Comparison of ENCODE assay signal across 21 cellular contexts in genomic region chr6:33911488-33911887, GRCh38.
"Had no signal": no experiment of that assay in that cellular context is flagged by ENCODE, and none has a peak within 500 bp of the region (broad histone marks: within the 10 kb centered on the region; RNA-seq: fewer than 3 reads in every experiment).

No MANE protein-coding gene starts in this region.

- H3K27ac ChIP-seq: body of pancreas, cardiac muscle cell, epithelial cell of prostate, gastroesophageal sphincter, left ventricle myocardium inferior, thoracic aorta had no signal

- H3K4me3 ChIP-seq: body of pancreas, cardiac muscle cell, gastroesophageal sphincter, left ventricle myocardium inferior, thoracic aorta had no signal

- DNase-seq: activated CD8-positive, alpha-beta memory T cell treated with anti-CD3 and anti-CD28 coated beads, Interleukin-2, amount 50 U/mL, for 48 hours; activated effector memory CD4-positive, alpha-beta T cell treated with Interleukin-2 at 50 U/mL for 16 hours; activated naive CD4-positive, alpha-beta T cell treated with anti-CD3 and anti-CD28 coated beads for 36 hours; activated naive CD8-positive, alpha-beta T cell treated with anti-CD3 and anti-CD28 coated beads, Interleukin-2, amount 50 U/mL, for 24 hours; activated T-cell treated with anti-CD3 and anti-CD28 coated beads, Interleukin-2, amount 50 U/mL, for 4 hours; head of caudate nucleus; hypothalamus; left ventricle myocardium inferior; occipital lobe; small intestine; stimulated activated CD4-positive, alpha-beta T cell treated with anti-CD3 and anti-CD28 coated beads, Interleukin-2, amount 100 ng/mL, for 24 hours; stimulated activated naive B cell treated with anti-CD40 and anti-IgM and Interleukin-4, amounts not matched to agents 10 μg/mL and 1 μg/mL and 100 μg/mL, for 72 hours; T-helper 1 cell had no signal

- H3K4me1 ChIP-seq: gastroesophageal sphincter, left ventricle myocardium inferior had no signal

- H3K36me3 ChIP-seq: cardiac muscle cell, gastroesophageal sphincter, left ventricle myocardium inferior, thoracic aorta had no signal

- H3K4me1 Mint-ChIP-seq: mesothelial cell of epicardium had no signal

- H3K9me3 ChIP-seq: body of pancreas, gastroesophageal sphincter, left ventricle myocardium inferior, thoracic aorta had no signal

- H3K36me3 Mint-ChIP-seq: mesothelial cell of epicardium; stimulated activated naive B cell treated with anti-CD40 and anti-IgM and Interleukin-4, amounts not matched to agents 10 μg/mL and 1 μg/mL and 100 μg/mL, for 72 hours; type B pancreatic cell had no signal

- H3K27me3 Mint-ChIP-seq: activated naive CD8-positive, alpha-beta T cell treated with anti-CD3 and anti-CD28 coated beads, Interleukin-2, amount 50 U/mL, for 24 hours had no signal

- H3K4me3 Mint-ChIP-seq: activated naive CD4-positive, alpha-beta T cell treated with anti-CD3 and anti-CD28 coated beads for 36 hours; activated naive CD8-positive, alpha-beta T cell treated with anti-CD3 and anti-CD28 coated beads, Interleukin-2, amount 50 U/mL, for 24 hours; activated T-cell treated with anti-CD3 and anti-CD28 coated beads, Interleukin-2, amount 50 U/mL, for 4 hours; mesothelial cell of epicardium; stimulated activated naive B cell treated with anti-CD40 and anti-IgM and Interleukin-4, amounts not matched to agents 10 μg/mL and 1 μg/mL and 100 μg/mL, for 72 hours; type B pancreatic cell had no signal

- H3K9me3 Mint-ChIP-seq: activated naive CD4-positive, alpha-beta T cell treated with anti-CD3 and anti-CD28 coated beads for 36 hours; activated naive CD8-positive, alpha-beta T cell treated with anti-CD3 and anti-CD28 coated beads, Interleukin-2, amount 50 U/mL, for 24 hours; activated T-cell treated with anti-CD3 and anti-CD28 coated beads, Interleukin-2, amount 50 U/mL, for 4 hours; mesothelial cell of epicardium; stimulated activated naive B cell treated with anti-CD40 and anti-IgM and Interleukin-4, amounts not matched to agents 10 μg/mL and 1 μg/mL and 100 μg/mL, for 72 hours; type B pancreatic cell had no signal

- H3K27me3 ChIP-seq: body of pancreas, gastroesophageal sphincter had no signal

- H3K27ac Mint-ChIP-seq: activated naive CD4-positive, alpha-beta T cell treated with anti-CD3 and anti-CD28 coated beads for 36 hours; activated naive CD8-positive, alpha-beta T cell treated with anti-CD3 and anti-CD28 coated beads, Interleukin-2, amount 50 U/mL, for 24 hours; mesothelial cell of epicardium; stimulated activated naive B cell treated with anti-CD40 and anti-IgM and Interleukin-4, amounts not matched to agents 10 μg/mL and 1 μg/mL and 100 μg/mL, for 72 hours; type B pancreatic cell had no signal

- ATAC-seq: activated naive CD8-positive, alpha-beta T cell treated with anti-CD3 and anti-CD28 coated beads, Interleukin-2, amount 50 U/mL, for 24 hours; activated T-cell treated with anti-CD3 and anti-CD28 coated beads, Interleukin-2, amount 50 U/mL, for 4 hours; body of pancreas; sciatic nerve; stimulated activated naive B cell treated with anti-CD40 and anti-IgM and Interleukin-4, amounts not matched to agents 10 μg/mL and 1 μg/mL and 100 μg/mL, for 72 hours had no signal
